Comparison of ENCODE assay signal across 17 cellular contexts in the genomic region with DNA sequence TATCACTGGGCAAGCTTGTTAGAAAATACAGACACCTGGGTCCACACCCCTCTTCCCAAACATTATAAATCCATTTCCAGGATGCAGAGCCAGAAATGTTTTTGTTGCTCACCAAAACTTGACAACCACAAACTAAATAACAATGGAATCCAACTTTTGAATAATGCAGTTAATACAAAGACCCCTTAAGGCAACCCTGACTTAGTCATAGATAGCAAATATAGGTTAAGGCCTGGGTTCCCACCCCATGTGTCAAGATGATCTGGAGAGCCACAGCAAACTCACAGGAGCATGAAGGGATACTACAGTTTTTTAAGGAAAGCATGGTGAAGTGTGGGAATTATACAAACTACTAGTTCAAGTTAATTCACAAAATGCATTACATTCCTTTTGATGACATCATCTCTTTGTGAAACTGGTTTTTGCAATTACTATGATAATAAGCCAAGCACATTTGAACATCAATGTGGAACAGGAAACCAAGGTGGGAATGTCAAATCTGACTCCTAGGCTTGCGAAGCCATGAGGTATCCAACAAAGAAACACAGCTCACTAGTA. TPM values are rescaled to one million over a fixed set of nuclear protein-coding genes. Genes with fewer than 3 reads are reported as not detected.
A peak's percentile ranks its signal among the peaks of the same experiment; 100 is the strongest.
DNase-seq lines count a peak whose midpoint lies in the region; ATAC-seq and TF ChIP-seq lines count a peak whose summit lies in the region.
"Had no signal": no experiment of that assay in that cellular context is flagged by ENCODE, and none has a peak within 500 bp of the region (broad histone marks: within the 10 kb centered on the region; RNA-seq: fewer than 3 reads in every experiment).

No MANE protein-coding gene starts in this region.

- H2BK5ac ChIP-seq in mesenchymal stem cell (ENCODE audit: low read depth, low read length, poor library complexity, severe bottlenecking), result no peak overlapping the region

- BruUV-seq in A673 (replicated peaks; lab: Mats Ljungman, UMichigan), result no TSS peak

- peaks cover 5% of the 10 kb centered on the region for H3K79me1 ChIP-seq in mesenchymal stem cell (replicated peaks; ENCODE audit: low read length, poor library complexity, severe bottlenecking)

- H2BK120ac ChIP-seq in mesenchymal stem cell (ENCODE audit: low read depth, low read length), result no peak overlapping the region

- ATAC-seq in HG03139 (IDR thresholded peaks at IDR 0.05; ENCODE audit: unreplicated experiment), result no peak
- ATAC-seq: activated CD8-positive, alpha-beta memory T cell treated with anti-CD3 and anti-CD28 coated beads, Interleukin-2, amount 10 ng/mL, durations not matched to agents 7 days and 5 days; Right ventricle myocardium inferior had no signal

- no peak overlapping the region for H2BK15ac ChIP-seq in mesenchymal stem cell (ENCODE audit: low read depth, poor library complexity, severe bottlenecking)

- H4K91ac ChIP-seq in mesenchymal stem cell (ENCODE audit: low read length), result no peak overlapping the region

- H3K4me3 ChIP-seq in A673 (ENCODE audit: low read depth, low read length, poor library complexity, severe bottlenecking) (no peak overlapping the region), cardiac fibroblast (replicated peaks in 1 of 2; ENCODE audit: low read depth in 2 of 2, low read length in 2 of 2) (no peak overlapping the region), mesenchymal stem cell (ENCODE audit: insufficient read depth in 1 of 2, low read depth in 1 of 2, low read length in 2 of 2) (no peak overlapping the region), dorsolateral prefrontal cortex (no peak overlapping the region)
- H3K4me3 ChIP-seq: colonic mucosa, tibial artery had no signal

- H3K9ac ChIP-seq in mesenchymal stem cell (ENCODE audit: low read length), result peak overlapping the region; percentile 65

- no CpG with 5 or more reads among the region's 1 CpG for WGBS in mesenchymal stem cell

- CTCF ChIA-PET in A673 (lab: Charles Lee), result no interaction called here

- no peak for TF ChIP-seq CTCF in A673 (conservative IDR thresholded peaks at IDR 0.05; ENCODE audit: low read depth, low read length)
- no peak for TF ChIP-seq CTCF in cardiac fibroblast (IDR thresholded peaks at IDR 0.05; ENCODE audit: low read depth, low read length)
- TF ChIP-seq CTCF in dorsolateral prefrontal cortex (IDR thresholded peaks at IDR 0.05 in 54 of 56, conservative IDR thresholded peaks at IDR 0.05 in 2 of 56; ENCODE audit: low read depth in 1 of 56, partially characterized antibody in 56 of 56), result no peak

- H3K9me3 ChIP-seq in A673 (ENCODE audit: low read depth, low read length, poor library complexity, severe bottlenecking) (no peaks in the 10 kb centered on the region), mesenchymal stem cell (ENCODE audit: control insufficient read depth, low read length) (no peaks in the 10 kb centered on the region)
- H3K9me3 ChIP-seq: colonic mucosa, neutrophil, tibial artery had no signal

- POLR2A ChIA-PET in A673 (lab: Charles Lee; ENCODE audit: low non-redundant PET), result no interaction called here

- no peak overlapping the region for H4K8ac ChIP-seq in mesenchymal stem cell (ENCODE audit: low read length)

- no peak overlapping the region for H2AFZ ChIP-seq in mesenchymal stem cell (ENCODE audit: low read depth, low read length)

- H3K4ac ChIP-seq in mesenchymal stem cell (ENCODE audit: low read depth in 1 of 2, low read length in 2 of 2), result no peak overlapping the region

- no peak overlapping the region for H2BK12ac ChIP-seq in mesenchymal stem cell (ENCODE audit: low read length in 2 of 2)

- H3K14ac ChIP-seq in mesenchymal stem cell (ENCODE audit: low read length in 2 of 2), result no peak overlapping the region

- no peak overlapping the region for H3K23ac ChIP-seq in mesenchymal stem cell (ENCODE audit: low read length in 2 of 2)

- H3K4me1 ChIP-seq in A673 (ENCODE audit: insufficient read depth, low read length, poor library complexity, severe bottlenecking), result no peaks in the 10 kb centered on the region
- H3K4me1 ChIP-seq in mesenchymal stem cell (ENCODE audit: control insufficient read depth, insufficient read depth, low read depth, low read length), result peaks cover 16% of the 10 kb centered on the region

- H3K36me3 ChIP-seq in A673 (ENCODE audit: insufficient read depth, low read length, poor library complexity, severe bottlenecking) (no peaks in the 10 kb centered on the region), mesenchymal stem cell (ENCODE audit: control insufficient read depth in 1 of 2, insufficient read depth in 2 of 2, low read depth in 1 of 2, low read length in 2 of 2) (no peaks in the 10 kb centered on the region)
- H3K36me3 ChIP-seq: colonic mucosa, neutrophil, tibial artery had no signal

- H3K18ac ChIP-seq in mesenchymal stem cell (ENCODE audit: low read depth in 1 of 2, low read length in 2 of 2), result no peak overlapping the region

- no peak overlapping the region for H3K27ac ChIP-seq in A673 (ENCODE audit: low read depth, low read length, poor library complexity, severe bottlenecking)
- H3K27ac ChIP-seq in mesenchymal stem cell (ENCODE audit: low read length, poor library complexity, severe bottlenecking), result peak overlapping the region; percentile 17
- H3K27ac ChIP-seq in dorsolateral prefrontal cortex, result no peak overlapping the region
- H3K27ac ChIP-seq: neutrophil, tibial artery had no signal

- intact Hi-C loops in A673 (cut with micrococcal nuclease; ENCODE audit: unreplicated experiment) (no loop called here), dorsolateral prefrontal cortex (cut with DNase I) (no loop called here)

- H3K27me3 ChIP-seq in A673 (replicated peaks; ENCODE audit: insufficient read depth, low read depth, low read length, poor library complexity), result no peaks in the 10 kb centered on the region
- H3K27me3 ChIP-seq in mesenchymal stem cell (ENCODE audit: control insufficient read depth in 1 of 2, insufficient read depth in 1 of 2, low read length in 2 of 2), result no peaks in the 10 kb centered on the region
- no peaks in the 10 kb centered on the region for H3K27me3 ChIP-seq in dorsolateral prefrontal cortex
- H3K27me3 ChIP-seq: colonic mucosa, neutrophil, tibial artery had no signal

- H3K4me2 ChIP-seq in mesenchymal stem cell (ENCODE audit: low read length, poor library complexity, severe bottlenecking), result no peak overlapping the region

- H2AK5ac ChIP-seq in mesenchymal stem cell (ENCODE audit: low read length, severe bottlenecking), result no peak overlapping the region

- DNase-seq in A673 (ENCODE audit: low spot score), result peak; percentile 30
- DNase-seq in LHCN-M2 (ENCODE audit: low read depth), result peak; percentile 51
- DNase-seq in cardiac fibroblast (ENCODE audit: low read depth in 2 of 2), result peak; percentile 78 to 90
- DNase-seq in mesenchymal stem cell, result no peak
- no peak for DNase-seq in COLO668 (lab: John Stamatoyannopoulos, UW; ENCODE audit: unreplicated experiment)
- DNase-seq in dorsolateral prefrontal cortex, result no peak
- no peak for DNase-seq in AG08395 (ENCODE audit: low spot score)
- DNase-seq: activated CD8-positive, alpha-beta memory T cell treated with anti-CD3 and anti-CD28 coated beads, Interleukin-2, amount 10 ng/mL, durations not matched to agents 7 days and 5 days; activated naive CD4-positive, alpha-beta T cell treated with anti-CD3 and anti-CD28 coated beads, Interleukin-2, amount 50 U/mL, for 16 hours; colonic mucosa; NCI-H1417; NCI-H510A; stimulated activated CD8-positive, alpha-beta memory T cell treated with anti-CD3 and anti-CD28 coated beads, Interleukin-4, amount 100 ng/mL, for 48 hours; tibial artery had no signal

RNA-seq across cellular contexts. Expression of a gene that starts 50.6 kb away (rescaled TPM):
- total RNA-seq in A673 (2021), result 6.2 and 7.3 TPM in 2 replicates
- total RNA-seq in LHCN-M2 (2014; rRNA removed), result 97.3 and 104 TPM in 2 replicates
- polyA plus RNA-seq in LHCN-M2 (2012), result 26.3 TPM
- polyA plus RNA-seq in mesenchymal stem cell (2013, experiment 1 of 2), result 13.5 TPM
- 11.5 TPM for polyA plus RNA-seq in mesenchymal stem cell (2013, experiment 2 of 2)
- 10 to 100 TPM in 118 of 120 experiments, 1 to 10 TPM in 2; 8.2 to 40.9 (median 18.7) TPM for total RNA-seq in dorsolateral prefrontal cortex
- total RNA-seq: activated CD8-positive, alpha-beta memory T cell treated with anti-CD3 and anti-CD28 coated beads, Interleukin-2, amount 10 ng/mL, durations not matched to agents 7 days and 5 days had no signal

Comparison
In these comparisons a context has a peak if more than half of its experiments do, and no peak if none do; other contexts are left out.
1. DNase-seq: peak in A673 (single experiment), LHCN-M2 (single experiment) and cardiac fibroblast (2 of 2); none in mesenchymal stem cell (single experiment), COLO668 (single experiment), dorsolateral prefrontal cortex (0 of 10) and AG08395 (single experiment).